In genomic region chr10:3085785-3086567, GRCh38 we compare ENCODE assay signal across 18 cellular contexts. TPM values are rescaled to one million over a fixed set of nuclear protein-coding genes. Genes with fewer than 3 reads are reported as not detected.
A peak's percentile ranks its signal among the peaks of the same experiment; 100 is the strongest.
DNase-seq lines count a peak whose midpoint lies in the region; ATAC-seq, FAIRE-seq and TF ChIP-seq lines count a peak whose summit lies in the region.
"Had no signal": no experiment of that assay in that cellular context is flagged by ENCODE, and none has a peak within 500 bp of the region (broad histone marks: within the 10 kb centered on the region; RNA-seq: fewer than 3 reads in every experiment).

No MANE protein-coding gene starts in this region.

- BruUV-seq in K562 (replicated peaks; lab: Mats Ljungman, UMichigan), result no TSS peak

- FAIRE-seq in A549 (lab: Jason Lieb, UNC) (no peak), K562 (lab: Jason Lieb, UNC) (no peak)

- H3K36me3 Mint-ChIP-seq in CD8-positive, alpha-beta T cell, result peaks cover 46% of the 10 kb centered on the region
- peaks cover 6% of the 10 kb centered on the region for H3K36me3 Mint-ChIP-seq in mesothelial cell of epicardium

- CTCF ChIA-PET in A549 (lab: Yijun Ruan, JAX) (interaction anchor here (0.9 to 1.4 kb wide), 2 partner anchors 10 to 34 kb away, joined by 3 read pairs; no protein-coding TSS in a partner anchor), K562 (lab: Yijun Ruan, JAX; ENCODE audit: low intra/inter-chr PET ratio) (no interaction called here)
- CTCF ChIA-PET in CD8-positive, alpha-beta T cell (lab: Charles Lee), result no interaction called here

- H3K27ac ChIP-seq in A549 (peak overlapping the region; percentile 61 to 84), K562 (ENCODE audit: extremely low read depth, low read depth, low read length) (peak overlapping the region; percentile 26; the same call in 1 of the 3 replicates)
- no peak overlapping the region for H3K27ac ChIP-seq in CD8-positive, alpha-beta T cell (ENCODE audit: low read depth, low read length)
- H3K27ac ChIP-seq: body of pancreas, GM23248, spleen had no signal

- POLR2A ChIA-PET in A549 (lab: Yijun Ruan, JAX), result no interaction called here
- POLR2A ChIA-PET in CD8-positive, alpha-beta T cell (lab: Charles Lee), result no interaction called here
- POLR2A ChIA-PET in K562 (lab: Yijun Ruan, JAX), result interaction anchor here (0.8 kb wide), 1 partner anchor 10 kb away, joined by 3 read pairs; no protein-coding TSS in a partner anchor

- no peak for TF ChIP-seq CTCF in A549 (IDR thresholded peaks at IDR 0.05)
- no peak for TF ChIP-seq CTCF in CD8-positive, alpha-beta T cell (IDR thresholded peaks at IDR 0.05)
- no peak for TF ChIP-seq CTCF in K562 (IDR thresholded peaks at IDR 0.05 in 2 of 3, conservative IDR thresholded peaks at IDR 0.05 in 1 of 3; ENCODE audit: insufficient read depth in 2 of 3, low read depth in 1 of 3, low read length in 3 of 3)
- TF ChIP-seq CTCF in mesothelial cell of epicardium (IDR thresholded peaks at IDR 0.05; ENCODE audit: unreplicated experiment), result no peak

- no peak for TF ChIP-seq POLR2A in A549 (IDR thresholded peaks at IDR 0.05; ENCODE audit: low read length)
- no peak for TF ChIP-seq POLR2A in K562 (conservative IDR thresholded peaks at IDR 0.05)

- H3K4me1 ChIP-seq in A549 (peaks cover 87% of the 10 kb centered on the region), K562 (replicated peaks in 1 of 2; ENCODE audit: control insufficient read depth in 2 of 2, insufficient read depth in 2 of 2, low read length in 2 of 2) (peaks cover 2 to 11% of the 10 kb centered on the region in 2 experiments; a peak in 4 of 5 replicates)
- no peaks in the 10 kb centered on the region for H3K4me1 ChIP-seq in CD8-positive, alpha-beta T cell (ENCODE audit: insufficient read depth, low read length)

- ATAC-seq in A549, result no peak
- ATAC-seq in CD8-positive, alpha-beta T cell, result no peak
- ATAC-seq in K562, result peak; percentile 35; the same call in 2 of the 3 replicates
- ATAC-seq in HG02840 (IDR thresholded peaks at IDR 0.05; ENCODE audit: low FRiP score, unreplicated experiment), result no peak
- no peak for ATAC-seq in GM18873 (IDR thresholded peaks at IDR 0.05; ENCODE audit: low FRiP score, unreplicated experiment)
- ATAC-seq: body of pancreas; natural killer cell treated with Interleukin-12 subunit alpha and Interleukin-12 subunit beta and Interleukin-15 and Interleukin-18, amount 100 ng/mL, for 72 hours had no signal

- H3K79me2 ChIP-seq in K562 (ENCODE audit: control insufficient read depth, insufficient read depth, low read length), result peaks cover 77% of the 10 kb centered on the region

- H3K9me3 Mint-ChIP-seq in CD8-positive, alpha-beta T cell, result no peaks in the 10 kb centered on the region
- H3K9me3 Mint-ChIP-seq in mesothelial cell of epicardium, result no peaks in the 10 kb centered on the region
- H3K9me3 Mint-ChIP-seq: activated naive CD8-positive, alpha-beta T cell treated with anti-CD3 and anti-CD28 coated beads, Interleukin-2, amount 10 ng/mL, durations not matched to agents 7 days and 5 days; activated T-helper 1 cell treated with anti-CD3 and anti-CD28 coated beads, Interleukin-12 subunit alpha, Interleukin-12 subunit beta, Interleukin-2, Interleukin-4 antibody, amounts not matched to agents 30 ng/mL and 10 ng/mL and 1 ng/mL, durations not matched to agents 14 hours and 24 hours and 36 hours; natural killer cell treated with Interleukin-12 subunit alpha and Interleukin-12 subunit beta and Interleukin-15 and Interleukin-18, amount 100 ng/mL, for 72 hours had no signal

- TF ChIP-seq EP300 in A549 (IDR thresholded peaks at IDR 0.05) (no peak), K562 (IDR thresholded peaks at IDR 0.05; ENCODE audit: low read length) (no peak)

- H3K27ac Mint-ChIP-seq in CD8-positive, alpha-beta T cell, result peak overlapping the region; percentile 37
- peak overlapping the region; percentile 73 for H3K27ac Mint-ChIP-seq in mesothelial cell of epicardium
- H3K27ac Mint-ChIP-seq: activated naive CD8-positive, alpha-beta T cell treated with anti-CD3 and anti-CD28 coated beads, Interleukin-2, amount 10 ng/mL, durations not matched to agents 7 days and 5 days; activated T-helper 1 cell treated with anti-CD3 and anti-CD28 coated beads, Interleukin-12 subunit alpha, Interleukin-12 subunit beta, Interleukin-2, Interleukin-4 antibody, amounts not matched to agents 30 ng/mL and 10 ng/mL and 1 ng/mL, durations not matched to agents 14 hours and 24 hours and 36 hours; natural killer cell treated with Interleukin-12 subunit alpha and Interleukin-12 subunit beta and Interleukin-15 and Interleukin-18, amount 100 ng/mL, for 72 hours had no signal

- H3K9me3 ChIP-seq in A549, result no peaks in the 10 kb centered on the region
- no peaks in the 10 kb centered on the region for H3K9me3 ChIP-seq in CD8-positive, alpha-beta T cell (ENCODE audit: low read length)
- H3K9me3 ChIP-seq in K562 (replicated peaks; ENCODE audit: control insufficient read depth, insufficient read depth, low read depth, low read length), result no peaks in the 10 kb centered on the region
- H3K9me3 ChIP-seq: body of pancreas, spleen had no signal

- no peak overlapping the region for H3K4me3 ChIP-seq in A549
- H3K4me3 ChIP-seq in CD8-positive, alpha-beta T cell (ENCODE audit: low read depth, low read length), result no peak overlapping the region
- no peak overlapping the region for H3K4me3 ChIP-seq in K562
- H3K4me3 ChIP-seq: body of pancreas, GM23248, spleen had no signal

- in situ Hi-C loops in K562 (cut with MboI), result no loop called here

- no peaks in the 10 kb centered on the region for H3K9me1 ChIP-seq in K562 (ENCODE audit: control insufficient read depth, insufficient read depth, low read length)

- DNase-seq in A549 (ENCODE audit: low read depth in 1 of 2, low spot score in 1 of 2) (no peak), K562 (ENCODE audit: extremely low read depth in 1 of 4, low spot score in 3 of 4) (no peak), mesothelial cell of epicardium (ENCODE audit: low spot score in 2 of 2, unreplicated experiment in 2 of 2) (no peak), SKM-1 (lab: John Stamatoyannopoulos, UW; ENCODE audit: unreplicated experiment) (no peak)
- no peak for DNase-seq in CD8-positive, alpha-beta T cell
- DNase-seq: activated CD4-positive, CD25-positive, alpha-beta regulatory T cell; activated CD8-positive, alpha-beta memory T cell treated with anti-CD3 and anti-CD28 coated beads for 24 hours; activated naive CD8-positive, alpha-beta T cell treated with anti-CD3 and anti-CD28 coated beads, Interleukin-2, amount 10 ng/mL, durations not matched to agents 7 days and 5 days; body of pancreas; EL; foreskin melanocyte; GM23248; NCI-H146; spleen had no signal

- intact Hi-C loops in CD8-positive, alpha-beta T cell (cut with DNase I, micrococcal nuclease), result no loop called here
- intact Hi-C loops in K562 (cut with micrococcal nuclease), result no loop called here

- TF ChIP-seq RAD21 in A549 (conservative IDR thresholded peaks at IDR 0.05 in 1 of 2, IDR thresholded peaks at IDR 0.05 in 1 of 2) (no peak), K562 (CRISPR knock-in tag; conservative IDR thresholded peaks at IDR 0.05 in 1 of 2, IDR thresholded peaks at IDR 0.05 in 1 of 2) (no peak)

- no peaks in the 10 kb centered on the region for H3K27me3 Mint-ChIP-seq in CD8-positive, alpha-beta T cell (ENCODE audit: low read depth)
- H3K27me3 Mint-ChIP-seq in mesothelial cell of epicardium (ENCODE audit: low read depth), result no peaks in the 10 kb centered on the region
- H3K27me3 Mint-ChIP-seq: activated naive CD8-positive, alpha-beta T cell treated with anti-CD3 and anti-CD28 coated beads, Interleukin-2, amount 10 ng/mL, durations not matched to agents 7 days and 5 days; natural killer cell treated with Interleukin-12 subunit alpha and Interleukin-12 subunit beta and Interleukin-15 and Interleukin-18, amount 100 ng/mL, for 72 hours had no signal

- no peaks in the 10 kb centered on the region for H3K27me3 ChIP-seq in CD8-positive, alpha-beta T cell (ENCODE audit: insufficient read depth, low read length)
- H3K27me3 ChIP-seq in K562 (ENCODE audit: control insufficient read depth in 2 of 2, insufficient read depth in 2 of 2, low read length in 2 of 2), result no peaks in the 10 kb centered on the region
- H3K27me3 ChIP-seq: body of pancreas, spleen had no signal

- H4K20me1 ChIP-seq in K562 (replicated peaks; ENCODE audit: control insufficient read depth, insufficient read depth, low read length), result no peaks in the 10 kb centered on the region

- no peak overlapping the region for H2AFZ ChIP-seq in K562 (ENCODE audit: low read depth, low read length)
- H2AFZ ChIP-seq: GM23248 had no signal

- peaks cover 29% of the 10 kb centered on the region for H3K4me1 Mint-ChIP-seq in CD8-positive, alpha-beta T cell (ENCODE audit: low read depth)
- H3K4me1 Mint-ChIP-seq in mesothelial cell of epicardium, result peaks cover 22% of the 10 kb centered on the region

- H3K36me3 ChIP-seq in CD8-positive, alpha-beta T cell (ENCODE audit: insufficient read depth, low read length), result no peaks in the 10 kb centered on the region
- peaks cover 68% of the 10 kb centered on the region; the same call in 2 of the 3 replicates for H3K36me3 ChIP-seq in K562 (ENCODE audit: control insufficient read depth, insufficient read depth, low read length)

- H3K4me2 ChIP-seq in A549 (peak overlapping the region; percentile 24), K562 (ENCODE audit: insufficient read depth, low read length) (no peak overlapping the region)

- no peak overlapping the region for H3K4me3 Mint-ChIP-seq in CD8-positive, alpha-beta T cell
- H3K4me3 Mint-ChIP-seq in mesothelial cell of epicardium, result no peak overlapping the region
- H3K4me3 Mint-ChIP-seq: activated naive CD8-positive, alpha-beta T cell treated with anti-CD3 and anti-CD28 coated beads, Interleukin-2, amount 10 ng/mL, durations not matched to agents 7 days and 5 days; activated T-helper 1 cell treated with anti-CD3 and anti-CD28 coated beads, Interleukin-12 subunit alpha, Interleukin-12 subunit beta, Interleukin-2, Interleukin-4 antibody, amounts not matched to agents 30 ng/mL and 10 ng/mL and 1 ng/mL, durations not matched to agents 14 hours and 24 hours and 36 hours; natural killer cell treated with Interleukin-12 subunit alpha and Interleukin-12 subunit beta and Interleukin-15 and Interleukin-18, amount 100 ng/mL, for 72 hours had no signal

- H3K9ac ChIP-seq in K562 (ENCODE audit: insufficient read depth in 1 of 2, low read depth in 2 of 2, low read length in 2 of 2), result no peak overlapping the region
- H3K9ac ChIP-seq: GM23248 had no signal

- WGBS in A549 (ENCODE audit: missing lambda C conversion rate), result 77% methylated on average over 18 of the region's 20 CpGs
- 81% methylated on average over 19 of the region's 20 CpGs for WGBS in K562 (ENCODE audit: insufficient coverage, low coverage, missing lambda C conversion rate)

RNA-seq across cellular contexts. Expression of gene PFKP, which starts 18.6 kb away (rescaled TPM):
- polyA plus RNA-seq in A549 (2011; rRNA removed) (164 and 166 TPM in 2 replicates), A549 (2017; fragmentation: RNase III; extraction: RNeasy Plus Mini Kit Qiagen cat#74134 plus additional on column Dnase treatment) (273 to 329 TPM (median 279 TPM) in 3 replicates), K562 (2011; rRNA removed) (34.7 and 50.3 TPM in 2 replicates), K562 (2014; fragmentation: Illumina TruSeq; extraction: Trizol) (57.4 and 72.3 TPM in 2 replicates), K562 (2014; fragmentation: Nextera tagmentation; extraction: Ambion mirVana) (10 to 100 TPM; 23.5 to 30.3 TPM), K562 (2014; rRNA removed) (65.2 and 71.1 TPM in 2 replicates)
- polyA plus RNA-seq in A549 (2012; cell fraction: cytosol; rRNA removed), result 360 and 395 TPM in 2 replicates
- polyA plus RNA-seq in A549 (2012; cell fraction: nucleus; rRNA removed), result 741 and 798 TPM in 2 replicates
- polyA minus RNA-seq in A549 (2011; rRNA and poly(A)+ RNA removed), result 130 and 164 TPM in 2 replicates
- total RNA-seq in CD8-positive, alpha-beta T cell, result 10 to 100 TPM; 35.9 to 36.5 TPM
- 153 and 281 TPM in 2 replicates for total RNA-seq in K562 (2011; cell fraction: chromatin; rRNA removed; ENCODE audit: low replicate concordance)
- total RNA-seq in K562 (2011; cell fraction: nucleolus; rRNA removed), result 147 and 149 TPM in 2 replicates
- total RNA-seq in K562 (2011; cell fraction: nucleoplasm; rRNA removed), result 120 and 125 TPM in 2 replicates
- total RNA-seq in K562 (2014; rRNA removed) (91.6 and 109 TPM in 2 replicates), K562 (2014; rRNA removed; fragmentation: Illumina TruSeq; extraction: Trizol) (83.2 and 89.5 TPM in 2 replicates), K562 (2015; rRNA removed; fragmentation: Illumina TruSeq; extraction: Trizol) (62.1 and 65.2 TPM in 2 replicates), K562 (2021) (108 and 116 TPM in 2 replicates), mesothelial cell of epicardium (34.2 to 35.3 TPM (median 34.9 TPM) in 3 replicates)
- polyA plus RNA-seq in K562 (2011; cell fraction: cytosol; rRNA removed), result 29.5 and 50.9 TPM in 2 replicates
- polyA plus RNA-seq in K562 (2011; cell fraction: nucleus; rRNA removed), result 96.2 and 154 TPM in 2 replicates
- 94.4 and 95.0 TPM in 2 replicates for polyA plus RNA-seq in K562 (2012)
- 32.8 and 39.3 TPM in 2 replicates for polyA minus RNA-seq in K562 (2011; rRNA and poly(A)+ RNA removed)
- 52.9 and 65.4 TPM in 2 replicates for polyA minus RNA-seq in K562 (2011; cell fraction: cytosol; rRNA and poly(A)+ RNA removed)
- polyA minus RNA-seq in K562 (2011; cell fraction: nucleus; rRNA and poly(A)+ RNA removed), result 61.7 and 66.5 TPM in 2 replicates

Comparison
In these comparisons a context has a peak if more than half of its experiments do, and no peak if none do; other contexts are left out.
1. Of the 35 proteins assayed by ChIP-seq in both K562 and A549: peak only in K562: none; only in A549: POLR2AphosphoS2; in both: none; in neither: 34.